ENCODE assay signal across 8 cellular contexts in genomic region chr9:93159601-93160418, GRCh38. TPM values are rescaled to one million over a fixed set of nuclear protein-coding genes. Genes with fewer than 3 reads are reported as not detected.
DNase-seq lines count a peak whose midpoint lies in the region; ATAC-seq and TF ChIP-seq lines count a peak whose summit lies in the region.

No MANE protein-coding gene starts in this region.

- H3K36me3 Mint-ChIP-seq in activated CD4-positive, alpha-beta T cell treated with anti-CD3 and anti-CD28 coated beads, Interleukin-2, amount 10 ng/mL, durations not matched to agents 7 days and 5 days (ENCODE audit: low read depth) = no peaks in the 10 kb centered on the region

- intact Hi-C loops in right lobe of liver (cut with DNase I) = loop anchor here (5.0 kb wide), 2 partner anchors 137 to 147 kb away; no protein-coding TSS in a partner anchor

- no peak for TF ChIP-seq POLR2A in right lobe of liver (IDR thresholded peaks at IDR 0.05)

- no peak overlapping the region for H3K27ac ChIP-seq in AG04450 (ENCODE audit: low read depth, low read length)
- H3K27ac ChIP-seq in coronary artery = no peak overlapping the region
- no peak overlapping the region for H3K27ac ChIP-seq in right lobe of liver

- peaks cover 2% of the 10 kb centered on the region for H3K27me3 ChIP-seq in AG04450 (ENCODE audit: control insufficient read depth, insufficient read depth, low read length)
- H3K27me3 ChIP-seq in right lobe of liver = no peaks in the 10 kb centered on the region

- 2% methylated on average over 14 of the region's 15 CpGs for WGBS in right lobe of liver (ENCODE audit: insufficient coverage, low coverage, low lambda C conversion rate, missing lambda C conversion rate)

- no peak overlapping the region for H3K4me3 Mint-ChIP-seq in activated CD4-positive, alpha-beta T cell treated with anti-CD3 and anti-CD28 coated beads, Interleukin-2, amount 10 ng/mL, durations not matched to agents 7 days and 5 days

- H3K4me1 ChIP-seq in right lobe of liver = no peaks in the 10 kb centered on the region

- H3K4me1 Mint-ChIP-seq in activated CD4-positive, alpha-beta T cell treated with anti-CD3 and anti-CD28 coated beads, Interleukin-2, amount 10 ng/mL, durations not matched to agents 7 days and 5 days = peaks cover 23% of the 10 kb centered on the region

- no peak overlapping the region for H3K4me3 ChIP-seq in AG04450 (ENCODE audit: low read depth, low read length)
- no peak overlapping the region for H3K4me3 ChIP-seq in coronary artery
- H3K4me3 ChIP-seq in right lobe of liver = no peak overlapping the region

- ATAC-seq in GM18511 (IDR thresholded peaks at IDR 0.05; ENCODE audit: unreplicated experiment) = peak; percentile 95
- peak; percentile 79 for ATAC-seq in HG03066 (IDR thresholded peaks at IDR 0.05; ENCODE audit: low read depth, unreplicated experiment)
- ATAC-seq in right lobe of liver = peak; percentile 97 to 100 (median 100)

- DNase-seq in AG04450 (ENCODE audit: low read depth, low spot score) = peak; percentile 20
- DNase-seq in NCI-H510A treated with DMSO at 0.1 percent for 48 hours (lab: John Stamatoyannopoulos, UW) = peak; percentile 86
- DNase-seq in activated CD4-positive, alpha-beta T cell treated with anti-CD3 and anti-CD28 coated beads, Interleukin-2, amount 10 ng/mL, durations not matched to agents 7 days and 5 days = peak; percentile 69
- no peak for DNase-seq in coronary artery (ENCODE audit: low spot score)
- peak; percentile 88 to 90 (median 89) for DNase-seq in right lobe of liver
- peak; percentile 21 to 63 (median 35) for DNase-seq in stimulated activated CD4-positive, alpha-beta T cell treated with anti-CD3 and anti-CD28 coated beads, TNF-alpha, amount 100 ng/mL, for 1 hour (ENCODE audit: low read depth in 3 of 3, low spot score in 1 of 3)

- H3K27me3 Mint-ChIP-seq in activated CD4-positive, alpha-beta T cell treated with anti-CD3 and anti-CD28 coated beads, Interleukin-2, amount 10 ng/mL, durations not matched to agents 7 days and 5 days = no peaks in the 10 kb centered on the region

- H3K9me3 Mint-ChIP-seq in activated CD4-positive, alpha-beta T cell treated with anti-CD3 and anti-CD28 coated beads, Interleukin-2, amount 10 ng/mL, durations not matched to agents 7 days and 5 days = peaks cover 5% of the 10 kb centered on the region

- CTCF ChIA-PET in AG04450 (lab: Charles Lee) = interaction anchor here (0.6 to 2.1 kb wide), 6 partner anchors 10 to 406 kb away, joined by 3 to 7 read pairs (median 4); no protein-coding TSS in a partner anchor
- CTCF ChIA-PET in activated CD4-positive, alpha-beta T cell treated with anti-CD3 and anti-CD28 coated beads, Interleukin-2, amount 10 ng/mL, durations not matched to agents 7 days and 5 days (lab: Charles Lee) = interaction anchor here (1.1 kb wide), 1 partner anchor 10 kb away, joined by 3 read pairs; no protein-coding TSS in a partner anchor

- TF ChIP-seq CTCF in AG04450 (IDR thresholded peaks at IDR 0.05; ENCODE audit: low read depth, low read length) = peak; percentile 94
- TF ChIP-seq CTCF in coronary artery (IDR thresholded peaks at IDR 0.05) = peak; percentile 92
- peak; percentile 95 to 97 (median 96) for TF ChIP-seq CTCF in right lobe of liver (IDR thresholded peaks at IDR 0.05)

- H3K27ac Mint-ChIP-seq in activated CD4-positive, alpha-beta T cell treated with anti-CD3 and anti-CD28 coated beads, Interleukin-2, amount 10 ng/mL, durations not matched to agents 7 days and 5 days = no peak overlapping the region

- POLR2A ChIA-PET in AG04450 (lab: Yijun Ruan, JAX) = no interaction called here
- POLR2A ChIA-PET in activated CD4-positive, alpha-beta T cell treated with anti-CD3 and anti-CD28 coated beads, Interleukin-2, amount 10 ng/mL, durations not matched to agents 7 days and 5 days (lab: Charles Lee) = no interaction called here

- peaks cover 4% of the 10 kb centered on the region; the same call in 1 of the 2 replicates for H3K9me3 ChIP-seq in AG04450 (ENCODE audit: control insufficient read depth, insufficient read depth, low read length)
- H3K9me3 ChIP-seq in right lobe of liver = no peaks in the 10 kb centered on the region

- no peaks in the 10 kb centered on the region for H3K36me3 ChIP-seq in right lobe of liver

RNA-seq across cellular contexts. Expression of gene WNK2, which starts 24.1 kb away (rescaled TPM):
- not detected in 2 replicates for polyA plus RNA-seq in AG04450 (2011; rRNA removed)
- polyA minus RNA-seq in AG04450 (2011; rRNA and poly(A)+ RNA removed) = not detected in 2 replicates
- not detected for total RNA-seq in activated CD4-positive, alpha-beta T cell treated with anti-CD3 and anti-CD28 coated beads, Interleukin-2, amount 10 ng/mL, durations not matched to agents 7 days and 5 days
- total RNA-seq in right lobe of liver = 1 to 10 TPM in 5 of 6 experiments, under 1 TPM in 1; 0.43 to 3.6 (median 1.3) TPM

RNA-seq across cellular contexts. Expression of gene NINJ1, which starts 25.8 kb away (rescaled TPM):
- 26.8 and 47.4 TPM in 2 replicates for polyA plus RNA-seq in AG04450 (2011; rRNA removed)
- polyA minus RNA-seq in AG04450 (2011; rRNA and poly(A)+ RNA removed) = 13.9 and 21.1 TPM in 2 replicates
- 10 to 100 TPM; 29.5 to 29.9 TPM for total RNA-seq in activated CD4-positive, alpha-beta T cell treated with anti-CD3 and anti-CD28 coated beads, Interleukin-2, amount 10 ng/mL, durations not matched to agents 7 days and 5 days
- total RNA-seq in right lobe of liver = 100 to 1,000 TPM in 1 of 6 experiments, 10 to 100 TPM in 5; 35.6 to 103 (median 65.1) TPM
